Comparison of ENCODE assay signal across 21 cellular contexts in genomic region chr6:155014137-155014536, GRCh38.
"Had no signal": no experiment of that assay in that cellular context is flagged by ENCODE, and none has a peak within 500 bp of the region (broad histone marks: within the 10 kb centered on the region; RNA-seq: fewer than 3 reads in every experiment).

No MANE protein-coding gene starts in this region.

- DNase-seq: activated CD4-positive, alpha-beta T cell treated with anti-CD3 and anti-CD28 coated beads, Interleukin-2, amount 50 U/mL, for 1 hour; activated CD4-positive, CD25-positive, alpha-beta regulatory T cell treated with anti-CD3 and anti-CD28 coated beads, Interleukin-2, amount 50 U/mL, for 72 hours; activated CD8-positive, alpha-beta T cell treated with anti-CD3 and anti-CD28 coated beads, Interleukin-2, amount 10 ng/mL, durations not matched to agents 7 days and 5 days; activated naive CD4-positive, alpha-beta T cell; activated T-cell treated with anti-CD3 and anti-CD28 coated beads, Interleukin-2, amount 50 U/mL, for 1 hour; left colon; nephron progenitor cell; nucleus accumbens; posterior cingulate gyrus; small intestine; stimulated activated CD4-positive, alpha-beta T cell treated with anti-CD3 and anti-CD28 coated beads, Interleukin-15, amount 100 ng/mL, for 24 hours; stomach; uterus had no signal

- H3K27me3 ChIP-seq: stomach, suprapubic skin, tibial nerve, uterus had no signal

- H3K4me1 Mint-ChIP-seq: activated T-helper 17 cell treated with anti-CD3 and anti-CD28 coated beads, Interleukin-2, amount 50 U/mL, for 72 hours; memory B cell; stimulated activated memory B cell treated with anti-CD40 and anti-IgM and Interleukin-4, amounts not matched to agents 10 μg/mL and 1 μg/mL and 100 μg/mL, for 72 hours had no signal

- FAIRE-seq: bronchial epithelial cell, keratinocyte, small intestine had no signal

- H3K27me3 Mint-ChIP-seq: activated T-helper 17 cell treated with anti-CD3 and anti-CD28 coated beads, Interleukin-2, amount 50 U/mL, for 72 hours had no signal

- H3K4me3 ChIP-seq: stomach, suprapubic skin, tibial nerve, uterus had no signal

- H3K27ac ChIP-seq: stomach, suprapubic skin, tibial nerve, uterus had no signal

- H3K36me3 ChIP-seq: stomach, suprapubic skin, tibial nerve, uterus had no signal

- H3K9me3 ChIP-seq: stomach, suprapubic skin, tibial nerve, uterus had no signal

- H3K9me3 Mint-ChIP-seq: activated T-helper 17 cell treated with anti-CD3 and anti-CD28 coated beads, Interleukin-2, amount 50 U/mL, for 72 hours; memory B cell; nephron progenitor cell; stimulated activated memory B cell treated with anti-CD40 and anti-IgM and Interleukin-4, amounts not matched to agents 10 μg/mL and 1 μg/mL and 100 μg/mL, for 72 hours had no signal

- H3K4me1 ChIP-seq: suprapubic skin, uterus had no signal

- H3K27ac Mint-ChIP-seq: activated CD8-positive, alpha-beta T cell treated with anti-CD3 and anti-CD28 coated beads, Interleukin-2, amount 10 ng/mL, durations not matched to agents 7 days and 5 days; activated naive CD8-positive, alpha-beta T cell; activated T-helper 17 cell treated with anti-CD3 and anti-CD28 coated beads, Interleukin-2, amount 50 U/mL, for 72 hours; memory B cell; stimulated activated memory B cell treated with anti-CD40 and anti-IgM and Interleukin-4, amounts not matched to agents 10 μg/mL and 1 μg/mL and 100 μg/mL, for 72 hours had no signal

- H3K4me3 Mint-ChIP-seq: activated CD8-positive, alpha-beta T cell treated with anti-CD3 and anti-CD28 coated beads, Interleukin-2, amount 10 ng/mL, durations not matched to agents 7 days and 5 days; activated naive CD8-positive, alpha-beta T cell; activated T-helper 17 cell treated with anti-CD3 and anti-CD28 coated beads, Interleukin-2, amount 50 U/mL, for 72 hours; memory B cell; nephron progenitor cell; stimulated activated memory B cell treated with anti-CD40 and anti-IgM and Interleukin-4, amounts not matched to agents 10 μg/mL and 1 μg/mL and 100 μg/mL, for 72 hours had no signal

- H3K36me3 Mint-ChIP-seq: activated naive CD8-positive, alpha-beta T cell; memory B cell; stimulated activated memory B cell treated with anti-CD40 and anti-IgM and Interleukin-4, amounts not matched to agents 10 μg/mL and 1 μg/mL and 100 μg/mL, for 72 hours had no signal
